30 cellular contexts compared by ENCODE assay signal in the genomic region with DNA sequence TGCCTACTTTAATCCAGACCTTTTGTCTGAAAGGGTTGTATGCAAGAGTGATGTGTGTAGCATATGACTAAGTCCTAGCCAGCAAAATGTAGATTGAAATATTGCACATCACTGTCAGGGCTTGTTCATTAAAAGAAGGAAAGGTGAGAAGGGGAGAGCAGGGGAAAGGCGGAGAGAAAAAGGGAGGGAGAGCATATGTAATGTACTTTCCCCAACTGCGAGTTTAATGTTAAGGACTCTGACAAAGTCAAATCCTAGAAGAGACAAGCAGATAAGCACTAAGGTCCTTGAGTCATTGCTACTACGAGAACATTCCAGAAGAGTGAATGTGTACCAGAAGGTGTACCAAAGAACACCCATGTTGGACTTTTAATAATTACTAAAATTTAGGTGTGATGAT.
"Had no signal": no experiment of that assay in that cellular context is flagged by ENCODE, and none has a peak within 500 bp of the region (broad histone marks: within the 10 kb centered on the region; RNA-seq: fewer than 3 reads in every experiment).

No MANE protein-coding gene starts in this region.

- H3K9me3 Mint-ChIP-seq: activated naive CD4-positive, alpha-beta T cell treated with anti-CD3 and anti-CD28 coated beads, Interleukin-2, amount 50 U/mL, for 24 hours had no signal

- H3K27me3 Mint-ChIP-seq: activated CD4-positive, alpha-beta T cell treated with anti-CD3 and anti-CD28 coated beads for 36 hours; activated CD8-positive, alpha-beta T cell treated with anti-CD3 and anti-CD28 coated beads for 36 hours; activated naive CD4-positive, alpha-beta T cell treated with anti-CD3 and anti-CD28 coated beads, Interleukin-2, amount 50 U/mL, for 24 hours; T-cell had no signal

- H3K9me3 ChIP-seq: ascending aorta, body of pancreas had no signal

- DNase-seq: activated CD4-positive, alpha-beta T cell treated with anti-CD3 and anti-CD28 coated beads for 36 hours; activated CD4-positive, alpha-beta T cell treated with anti-CD3 and anti-CD28 coated beads, Interleukin-2, amount 50 U/mL, for 1 hour; activated CD8-positive, alpha-beta memory T cell treated with anti-CD3 and anti-CD28 coated beads, Interleukin-2, amount 50 U/mL, for 48 hours; activated CD8-positive, alpha-beta T cell treated with anti-CD3 and anti-CD28 coated beads for 36 hours; activated effector memory CD4-positive, alpha-beta T cell treated with Interleukin-2 at 50 U/mL for 16 hours; activated naive CD4-positive, alpha-beta T cell; activated T-cell treated with anti-CD3 and anti-CD28 coated beads, Interleukin-2, amount 50 U/mL, for 1 hour; amniotic stem cell; body of pancreas; Karpas-422; MM.1S; NCI-H146; NCI-H187 treated with DMSO at 0.1 percent for 48 hours; NCI-H2081 treated with DMSO at 0.1 percent for 48 hours; NCI-H2171; NCI-H2227 treated with DMSO at 0.1 percent for 48 hours; NCI-H526; NCI-H82; SIG-M5; T-cell; T-helper 2 cell; T1000 had no signal

- FAIRE-seq: K562, TTC549 had no signal

- H3K36me3 ChIP-seq: ascending aorta, cardiac muscle cell had no signal

- H3K4me1 Mint-ChIP-seq: activated CD4-positive, alpha-beta T cell treated with anti-CD3 and anti-CD28 coated beads for 36 hours; activated naive CD4-positive, alpha-beta T cell treated with anti-CD3 and anti-CD28 coated beads, Interleukin-2, amount 50 U/mL, for 24 hours; T-cell had no signal

- H3K4me1 ChIP-seq: ascending aorta, body of pancreas had no signal

- H3K27me3 ChIP-seq: ascending aorta, body of pancreas, cardiac muscle cell had no signal

- H3K27ac Mint-ChIP-seq: activated CD4-positive, alpha-beta T cell treated with anti-CD3 and anti-CD28 coated beads for 36 hours; activated CD8-positive, alpha-beta T cell treated with anti-CD3 and anti-CD28 coated beads for 36 hours; activated naive CD4-positive, alpha-beta T cell treated with anti-CD3 and anti-CD28 coated beads, Interleukin-2, amount 50 U/mL, for 24 hours; activated T-helper 1 cell treated with anti-CD3 and anti-CD28 coated beads, Interleukin-12 subunit alpha, Interleukin-12 subunit beta, Interleukin-2, Interleukin-4 antibody, amounts not matched to agents 30 ng/mL and 10 ng/mL and 1 ng/mL, durations not matched to agents 14 hours and 24 hours and 36 hours; T-cell had no signal

- H3K4me3 Mint-ChIP-seq: activated CD4-positive, alpha-beta T cell treated with anti-CD3 and anti-CD28 coated beads for 36 hours; activated CD8-positive, alpha-beta T cell treated with anti-CD3 and anti-CD28 coated beads for 36 hours; activated naive CD4-positive, alpha-beta T cell treated with anti-CD3 and anti-CD28 coated beads, Interleukin-2, amount 50 U/mL, for 24 hours; activated T-helper 1 cell treated with anti-CD3 and anti-CD28 coated beads, Interleukin-12 subunit alpha, Interleukin-12 subunit beta, Interleukin-2, Interleukin-4 antibody, amounts not matched to agents 30 ng/mL and 10 ng/mL and 1 ng/mL, durations not matched to agents 14 hours and 24 hours and 36 hours; T-cell had no signal

- H3K36me3 Mint-ChIP-seq: activated naive CD4-positive, alpha-beta T cell treated with anti-CD3 and anti-CD28 coated beads, Interleukin-2, amount 50 U/mL, for 24 hours; T-cell had no signal

- H3K4me3 ChIP-seq: ascending aorta, body of pancreas, cardiac muscle cell, K562 had no signal

- ATAC-seq: activated CD4-positive, alpha-beta T cell treated with anti-CD3 and anti-CD28 coated beads for 36 hours; activated CD8-positive, alpha-beta T cell treated with anti-CD3 and anti-CD28 coated beads for 36 hours; body of pancreas; K562; Panc1; T-cell had no signal

- H3K27ac ChIP-seq: ascending aorta, body of pancreas, cardiac muscle cell, VCaP had no signal
